ENCODE assay signal across 18 cellular contexts in the genomic region with DNA sequence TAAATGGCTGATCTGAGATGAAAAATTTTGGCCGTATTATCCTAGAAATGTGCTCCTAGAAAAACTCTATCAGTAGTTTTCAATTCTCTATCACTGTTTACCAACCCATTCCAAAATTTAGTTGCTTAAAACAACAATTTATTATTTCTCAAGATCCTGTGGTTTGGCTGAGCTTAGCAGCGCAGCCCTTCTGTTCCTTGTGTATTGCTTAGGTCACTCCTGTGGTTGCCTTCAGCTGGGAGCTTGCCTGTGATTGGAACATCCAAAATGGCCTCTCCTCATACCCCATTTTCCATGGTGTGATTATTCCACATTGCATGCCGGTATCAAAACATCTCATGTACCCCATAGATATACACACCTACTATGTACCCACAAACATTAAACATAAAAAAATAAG. TPM values are rescaled to one million over a fixed set of nuclear protein-coding genes. Genes with fewer than 3 reads are reported as not detected.
"Had no signal": no experiment of that assay in that cellular context is flagged by ENCODE, and none has a peak within 500 bp of the region (broad histone marks: within the 10 kb centered on the region; RNA-seq: fewer than 3 reads in every experiment).

No MANE protein-coding gene starts in this region.

- DNase-seq: activated CD4-positive, alpha-beta memory T cell treated with anti-CD3 and anti-CD28 coated beads, Interleukin-2, amount 10 ng/mL, durations not matched to agents 7 days and 5 days; activated CD4-positive, alpha-beta T cell treated with anti-CD3 and anti-CD28 coated beads for 48 hours; activated CD4-positive, CD25-positive, alpha-beta regulatory T cell; activated naive CD4-positive, alpha-beta T cell; activated naive CD8-positive, alpha-beta T cell treated with anti-CD3 and anti-CD28 coated beads for 36 hours; activated T-cell treated with anti-CD3 and anti-CD28 coated beads, Interleukin-2, amount 50 U/mL, for 1 hour; caudate nucleus; left cardiac atrium; lower lobe of right lung; natural killer cell; stimulated activated CD4-positive, alpha-beta T cell treated with anti-CD3 and anti-CD28 coated beads, Interleukin-1b, Interleukin-23, amount 100 ng/mL, for 48 hours; stimulated activated naive CD8-positive, alpha-beta T cell treated with anti-CD3 and anti-CD28 coated beads, Interleukin-15, Interleukin-2, amounts not matched to agents 100 U/mL and 50 U/mL, for 24 hours; T-helper 1 cell; T1000; trophoblast cell had no signal

- H3K4me3 ChIP-seq: lower lobe of right lung had no signal

- H3K9me3 ChIP-seq: lower lobe of right lung, neutrophil had no signal

- ATAC-seq: activated T-helper 17 cell treated with anti-CD3 and anti-CD28 coated beads, Interleukin-2, amount 50 U/mL, for 72 hours; lower lobe of right lung; natural killer cell; stimulated activated naive CD8-positive, alpha-beta T cell treated with anti-CD3 and anti-CD28 coated beads, Interleukin-15, Interleukin-2, amounts not matched to agents 100 U/mL and 50 U/mL, for 24 hours had no signal

- H3K36me3 ChIP-seq: lower lobe of right lung, neutrophil had no signal

- H3K27me3 ChIP-seq: neutrophil had no signal

- H3K4me1 ChIP-seq: lower lobe of right lung, parathyroid adenoma had no signal

- H3K9ac ChIP-seq: parathyroid adenoma had no signal

- H3K27ac ChIP-seq: lower lobe of right lung, neutrophil, parathyroid adenoma had no signal

- H3K79me2 ChIP-seq: parathyroid adenoma had no signal

- H2AFZ ChIP-seq: parathyroid adenoma had no signal

RNA-seq across cellular contexts. Expression of gene STUM, which starts 22.8 kb away (rescaled TPM):
- total RNA-seq: activated CD4-positive, alpha-beta memory T cell treated with anti-CD3 and anti-CD28 coated beads, Interleukin-2, amount 10 ng/mL, durations not matched to agents 7 days and 5 days; activated naive CD8-positive, alpha-beta T cell treated with anti-CD3 and anti-CD28 coated beads for 36 hours; activated T-helper 17 cell treated with anti-CD3 and anti-CD28 coated beads, Interleukin-2, amount 50 U/mL, for 72 hours; natural killer cell had no signal
